ENCODE assay signal across 11 cellular contexts in genomic region chr3:102059145-102059943, GRCh38.
A peak's percentile ranks its signal among the peaks of the same experiment; 100 is the strongest.
DNase-seq lines count a peak whose midpoint lies in the region; ATAC-seq and TF ChIP-seq lines count a peak whose summit lies in the region.
"Had no signal": no experiment of that assay in that cellular context is flagged by ENCODE, and none has a peak within 500 bp of the region (broad histone marks: within the 10 kb centered on the region; RNA-seq: fewer than 3 reads in every experiment).

No MANE protein-coding gene starts in this region.

- H3K27ac Mint-ChIP-seq in nephron progenitor cell = peak overlapping the region; percentile 50

- H3K4me1 Mint-ChIP-seq in nephron progenitor cell = no peaks in the 10 kb centered on the region

- ATAC-seq in GM18907 (IDR thresholded peaks at IDR 0.05; ENCODE audit: unreplicated experiment) (peak; percentile 79), GM21723 (IDR thresholded peaks at IDR 0.05; ENCODE audit: unreplicated experiment) (peak; percentile 85), HG03460 (IDR thresholded peaks at IDR 0.05; ENCODE audit: unreplicated experiment) (peak; percentile 70)
- ATAC-seq: body of pancreas, heart left ventricle had no signal

- H3K36me3 Mint-ChIP-seq in nephron progenitor cell (ENCODE audit: low read depth) = no peaks in the 10 kb centered on the region

- no peak for TF ChIP-seq CTCF in nephron progenitor cell (IDR thresholded peaks at IDR 0.05)

- no peaks in the 10 kb centered on the region for H3K9me3 Mint-ChIP-seq in nephron progenitor cell

- peaks cover 10% of the 10 kb centered on the region for H3K27me3 Mint-ChIP-seq in nephron progenitor cell (ENCODE audit: low read depth, poor library complexity)

- no peak for DNase-seq in nephron progenitor cell
- no peak for DNase-seq in NCI-H524 treated with DMSO at 0.1 percent for 48 hours (lab: John Stamatoyannopoulos, UW)
- DNase-seq in NCI-H1930 (lab: John Stamatoyannopoulos, UW) = no peak
- DNase-seq in activated CD8-positive, alpha-beta memory T cell treated with anti-CD3 and anti-CD28 coated beads, Interleukin-2, amount 50 U/mL, for 48 hours = no peak
- no peak for DNase-seq in dedifferentiated amniotic fluid mesenchymal stem cell (ENCODE audit: extremely low spot score)
- DNase-seq: body of pancreas; heart left ventricle; stimulated activated naive CD4-positive, alpha-beta T cell had no signal

- no peak overlapping the region for H3K4me3 Mint-ChIP-seq in nephron progenitor cell
